In genomic region chr10:89670926-89671325, GRCh38 we compare ENCODE assay signal across 1 cellular context.
TF ChIP-seq lines count a peak whose summit lies in the region.

No MANE protein-coding gene starts in this region.

TF ChIP-seq in HepG2, 621 proteins besides CTCF, POLR2A, EP300 and RAD21 (continued from another document):
- TF ChIP-seq, protein P1, sequence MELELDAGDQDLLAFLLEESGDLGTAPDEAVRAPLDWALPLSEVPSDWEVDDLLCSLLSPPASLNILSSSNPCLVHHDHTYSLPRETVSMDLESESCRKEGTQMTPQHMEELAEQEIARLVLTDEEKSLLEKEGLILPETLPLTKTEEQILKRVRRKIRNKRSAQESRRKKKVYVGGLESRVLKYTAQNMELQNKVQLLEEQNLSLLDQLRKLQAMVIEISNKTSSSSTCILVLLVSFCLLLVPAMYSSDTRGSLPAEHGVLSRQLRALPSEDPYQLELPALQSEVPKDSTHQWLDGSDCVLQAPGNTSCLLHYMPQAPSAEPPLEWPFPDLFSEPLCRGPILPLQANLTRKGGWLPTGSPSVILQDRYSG (CRISPR knock-in tag; IDR thresholded peaks at IDR 0.05): no peak
- TF ChIP-seq ZNF282 (IDR thresholded peaks at IDR 0.05; ENCODE audit: partially characterized antibody): no peak
- TF ChIP-seq ZFP36 (IDR thresholded peaks at IDR 0.05; ENCODE audit: borderline replicate concordance, low read depth, low read length, partially characterized antibody): no peak
- no peak for TF ChIP-seq SNAPC5 (CRISPR knock-in tag; IDR thresholded peaks at IDR 0.05; ENCODE audit: borderline replicate concordance)
- TF ChIP-seq, protein P2, sequence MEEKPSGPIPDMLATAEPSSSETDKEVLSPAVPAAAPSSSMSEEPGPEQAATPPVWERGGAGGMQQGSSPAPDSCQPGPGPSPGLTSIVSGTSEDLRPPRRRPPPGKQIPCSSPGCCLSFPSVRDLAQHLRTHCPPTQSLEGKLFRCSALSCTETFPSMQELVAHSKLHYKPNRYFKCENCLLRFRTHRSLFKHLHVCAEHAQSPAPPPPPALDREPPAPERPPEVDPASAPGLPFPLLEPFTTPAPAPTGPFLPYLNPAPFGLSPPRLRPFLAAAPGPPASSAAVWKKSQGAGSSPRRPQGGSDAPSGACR (CRISPR knock-in tag; IDR thresholded peaks at IDR 0.05): no peak
- no peak for TF ChIP-seq ZNF7 (CRISPR knock-in tag; IDR thresholded peaks at IDR 0.05)
- no peak for TF ChIP-seq HNRNPH1 (optimal IDR thresholded peaks at IDR 0.05; ENCODE audit: low read depth, low read length)
